8 cellular contexts compared by ENCODE assay signal in genomic region chr22:19292262-19293230, GRCh38. TPM values are rescaled to one million over a fixed set of nuclear protein-coding genes. Genes with fewer than 3 reads are reported as not detected.
DNase-seq lines count a peak whose midpoint lies in the region; ATAC-seq, FAIRE-seq and TF ChIP-seq lines count a peak whose summit lies in the region.

No MANE protein-coding gene starts in this region.

- H3K36me3 Mint-ChIP-seq in activated CD4-positive, alpha-beta T cell treated with anti-CD3 and anti-CD28 coated beads, Interleukin-2, amount 10 ng/mL, durations not matched to agents 24 days and 14 days (ENCODE audit: low read depth): no peaks in the 10 kb centered on the region
- no peaks in the 10 kb centered on the region for H3K36me3 Mint-ChIP-seq in glutamatergic neuron (ENCODE audit: unreplicated experiment)

- peak; percentile 51 for FAIRE-seq in HTR-8/SVneo (lab: Jason Lieb, UNC)

- DNase-seq in NCI-H1092 treated with DMSO at 0.1 percent for 48 hours (lab: John Stamatoyannopoulos, UW): peak; percentile 34
- no peak for DNase-seq in NCI-H1092 (lab: John Stamatoyannopoulos, UW)
- no peak for DNase-seq in HTR-8/SVneo (ENCODE audit: insufficient read length, low spot score)
- DNase-seq in activated CD4-positive, alpha-beta T cell treated with anti-CD3 and anti-CD28 coated beads, Interleukin-2, amount 10 ng/mL, durations not matched to agents 24 days and 14 days: no peak
- DNase-seq in glutamatergic neuron: no peak
- peak; percentile 74 to 93 for DNase-seq in psoas muscle

- ATAC-seq in psoas muscle: peak; percentile 64 to 79 (median 76)
- ATAC-seq in GM18868 (IDR thresholded peaks at IDR 0.05; ENCODE audit: unreplicated experiment): no peak
- ATAC-seq in GM19397 (IDR thresholded peaks at IDR 0.05; ENCODE audit: unreplicated experiment): no peak

- peak overlapping the region; percentile 97 for H3K27ac ChIP-seq in psoas muscle

- peaks cover 32% of the 10 kb centered on the region for H3K4me1 ChIP-seq in psoas muscle

- H3K27me3 Mint-ChIP-seq in activated CD4-positive, alpha-beta T cell treated with anti-CD3 and anti-CD28 coated beads, Interleukin-2, amount 10 ng/mL, durations not matched to agents 24 days and 14 days: peaks cover 41% of the 10 kb centered on the region
- no peaks in the 10 kb centered on the region for H3K27me3 Mint-ChIP-seq in glutamatergic neuron (ENCODE audit: unreplicated experiment)

- intact Hi-C loops in activated CD4-positive, alpha-beta T cell treated with anti-CD3 and anti-CD28 coated beads, Interleukin-2, amount 10 ng/mL, durations not matched to agents 24 days and 14 days (cut with micrococcal nuclease): loop anchor here (5.0 kb wide), 1 partner anchor 140 kb away; the partner anchor contains the start of genes HIRA and MRPL40
- intact Hi-C loops in psoas muscle (cut with DNase I): loop anchor here (5.0 to 10.0 kb wide), 3 partner anchors 152 to 182 kb away; partner anchors contain the start of genes C22orf39 (in 2 of the 2), CDC45 (in 1 of the 2) and UFD1 (in 1 of the 2)

- H3K4me3 ChIP-seq in psoas muscle: peak overlapping the region; percentile 92

- 16 to 34% (median 21%) methylated on average over 32 of the region's 32 CpGs for WGBS in psoas muscle, 3 donors

- TF ChIP-seq CTCF in glutamatergic neuron (IDR thresholded peaks at IDR 0.05; ENCODE audit: partially characterized antibody, unreplicated experiment): no peak
- TF ChIP-seq CTCF in psoas muscle (IDR thresholded peaks at IDR 0.05): no peak

- no peaks in the 10 kb centered on the region for H3K36me3 ChIP-seq in psoas muscle (ENCODE audit: insufficient read depth in 1 of 2, low read depth in 1 of 2)

- no peaks in the 10 kb centered on the region for H3K9me3 Mint-ChIP-seq in activated CD4-positive, alpha-beta T cell treated with anti-CD3 and anti-CD28 coated beads, Interleukin-2, amount 10 ng/mL, durations not matched to agents 24 days and 14 days
- peaks cover 6% of the 10 kb centered on the region for H3K9me3 Mint-ChIP-seq in glutamatergic neuron (ENCODE audit: unreplicated experiment)

- H3K9me3 ChIP-seq in psoas muscle: no peaks in the 10 kb centered on the region

- peak overlapping the region; percentile 87 for H3K27ac Mint-ChIP-seq in activated CD4-positive, alpha-beta T cell treated with anti-CD3 and anti-CD28 coated beads, Interleukin-2, amount 10 ng/mL, durations not matched to agents 24 days and 14 days
- H3K27ac Mint-ChIP-seq in glutamatergic neuron (ENCODE audit: unreplicated experiment): no peak overlapping the region

- H3K27me3 ChIP-seq in psoas muscle (ENCODE audit: insufficient read depth in 3 of 3, low read length in 2 of 3): no peaks in the 10 kb centered on the region

- H3K4me1 Mint-ChIP-seq in activated CD4-positive, alpha-beta T cell treated with anti-CD3 and anti-CD28 coated beads, Interleukin-2, amount 10 ng/mL, durations not matched to agents 24 days and 14 days: peaks cover 18% of the 10 kb centered on the region
- peaks cover 6% of the 10 kb centered on the region for H3K4me1 Mint-ChIP-seq in glutamatergic neuron (ENCODE audit: low read depth, unreplicated experiment)

- peak overlapping the region; percentile 92 for H3K4me3 Mint-ChIP-seq in activated CD4-positive, alpha-beta T cell treated with anti-CD3 and anti-CD28 coated beads, Interleukin-2, amount 10 ng/mL, durations not matched to agents 24 days and 14 days
- peak overlapping the region; percentile 90 for H3K4me3 Mint-ChIP-seq in glutamatergic neuron (ENCODE audit: unreplicated experiment)

RNA-seq across cellular contexts. Expression of gene CLTCL1, which starts 1.0 kb away (rescaled TPM):
- total RNA-seq in activated CD4-positive, alpha-beta T cell treated with anti-CD3 and anti-CD28 coated beads, Interleukin-2, amount 10 ng/mL, durations not matched to agents 24 days and 14 days: 0.43 and 1.3 TPM in 2 replicates
- 11.8 TPM for total RNA-seq in glutamatergic neuron (ENCODE audit: unreplicated experiment)
- total RNA-seq in psoas muscle: 100 to 1,000 TPM in 3 of 4 donors, 10 to 100 TPM in 1; 92.6 to 253 (median 126) TPM
- 10 to 100 TPM; 16.8 to 85.9 (median 78.5) TPM for polyA plus RNA-seq in psoas muscle

Comparison
In these comparisons a context has a peak if more than half of its experiments do, and no peak if none do; other contexts are left out.
1. DNase-seq: peak in NCI-H1092 treated with DMSO at 0.1 percent for 48 hours (single experiment) and psoas muscle (2 of 2); none in NCI-H1092 (single experiment), HTR-8/SVneo (single experiment), activated CD4-positive, alpha-beta T cell treated with anti-CD3 and anti-CD28 coated beads, Interleukin-2, amount 10 ng/mL, durations not matched to agents 24 days and 14 days (single experiment) and glutamatergic neuron (single experiment).
2. ATAC-seq: peak in psoas muscle (4 of 4); none in GM18868 (single experiment) and GM19397 (single experiment).